In genomic region chrY:13415556-13415955, GRCh38 we compare ENCODE assay signal across 20 cellular contexts.
"Had no signal": no experiment of that assay in that cellular context is flagged by ENCODE, and none has a peak within 500 bp of the region (broad histone marks: within the 10 kb centered on the region; RNA-seq: fewer than 3 reads in every experiment).

No MANE protein-coding gene starts in this region.

- H3K4me1 Mint-ChIP-seq: mesothelial cell of epicardium had no signal

- H3K27ac Mint-ChIP-seq: mesothelial cell of epicardium had no signal

- ATAC-seq: gastrocnemius medialis, heart right ventricle, left cardiac atrium, left lung, left ventricle myocardium superior, lower lobe of right lung, mucosa of descending colon had no signal

- H3K36me3 ChIP-seq: gastrocnemius medialis had no signal

- DNase-seq: dermis blood vessel endothelial cell; dorsolateral prefrontal cortex; effector CD4-positive, alpha-beta T cell; effector memory CD4-positive, alpha-beta T cell; esophagus squamous epithelium; foreskin fibroblast; foreskin melanocyte; gastrocnemius medialis; glutamatergic neuron; head of caudate nucleus; heart right ventricle; hippocampal formation; left cardiac atrium; left lung; left ventricle myocardium superior; lower lobe of right lung; mesenchymal stem cell; mucosa of descending colon had no signal

- H3K4me1 ChIP-seq: esophagus squamous epithelium, left lung, lower lobe of right lung had no signal

- H3K9me3 ChIP-seq: esophagus squamous epithelium, gastrocnemius medialis, heart right ventricle, left lung, lower lobe of right lung, mucosa of descending colon had no signal

- H3K9me3 Mint-ChIP-seq: mesothelial cell of epicardium had no signal

- H3K27me3 ChIP-seq: dorsolateral prefrontal cortex, esophagus squamous epithelium, gastrocnemius medialis, heart right ventricle, left lung had no signal

- H3K27ac ChIP-seq: coronary artery, esophagus squamous epithelium, gastrocnemius medialis, heart right ventricle, left lung, lower lobe of right lung had no signal

- H3K4me3 ChIP-seq: coronary artery, dorsolateral prefrontal cortex, esophagus squamous epithelium, gastrocnemius medialis, heart right ventricle, left lung, lower lobe of right lung, mucosa of descending colon had no signal

- H3K4me3 Mint-ChIP-seq: mesothelial cell of epicardium had no signal
